Comparison of ENCODE assay signal across 8 cellular contexts in genomic region chr2:178480227-178481181, GRCh38. TPM values are rescaled to one million over a fixed set of nuclear protein-coding genes. Genes with fewer than 3 reads are reported as not detected.
A peak's percentile ranks its signal among the peaks of the same experiment; 100 is the strongest.
DNase-seq lines count a peak whose midpoint lies in the region; ATAC-seq and TF ChIP-seq lines count a peak whose summit lies in the region.

Gene PLEKHA3, plus strand, starts transcription at chr2:178480457. Its CDS starts 413 bp downstream, at chr2:178480870.

- DNase-seq in GM19240 (ENCODE audit: insufficient read length, low spot score) (peak; percentile 26), NCI-H526 (lab: John Stamatoyannopoulos, UW) (peak; percentile 83 to 95), coronary artery (ENCODE audit: low spot score) (peak; percentile 99), left lobe of liver (ENCODE audit: low spot score) (peak; percentile 99)
- peak; percentile 78 for DNase-seq in activated CD4-positive, alpha-beta T cell treated with anti-CD3 and anti-CD28 coated beads, Interleukin-2, amount 10 ng/mL, durations not matched to agents 7 days and 5 days
- peak; percentile 55 for DNase-seq in stimulated activated CD4-positive, alpha-beta T cell treated with anti-CD3 and anti-CD28 coated beads, Interleukin-2, amount 100 ng/mL, for 4 hours (ENCODE audit: low read depth)

- no peaks in the 10 kb centered on the region for H3K27me3 Mint-ChIP-seq in activated CD4-positive, alpha-beta T cell treated with anti-CD3 and anti-CD28 coated beads, Interleukin-2, amount 10 ng/mL, durations not matched to agents 7 days and 5 days

- peak within 1 kb of the TSS; percentile 78 for H3K4me3 ChIP-seq in BLaER1
- peak within 1 kb of the TSS; percentile 96 for H3K4me3 ChIP-seq in coronary artery

- H4K20me1 ChIP-seq in BLaER1, result peaks cover 44% of the 10 kb centered on the region

- peak within 1 kb of the TSS; percentile 100 for H3K27ac Mint-ChIP-seq in activated CD4-positive, alpha-beta T cell treated with anti-CD3 and anti-CD28 coated beads, Interleukin-2, amount 10 ng/mL, durations not matched to agents 7 days and 5 days

- H3K9me3 ChIP-seq in BLaER1, result no peaks in the 10 kb centered on the region

- CTCF ChIA-PET in activated CD4-positive, alpha-beta T cell treated with anti-CD3 and anti-CD28 coated beads, Interleukin-2, amount 10 ng/mL, durations not matched to agents 7 days and 5 days (lab: Charles Lee), result interaction anchor here (1.1 to 3.5 kb wide), 5 partner anchors 9 to 66 kb away, joined by 3 to 14 read pairs (median 6); no protein-coding TSS in a partner anchor

- peaks cover 64% of the 10 kb centered on the region for H3K4me1 ChIP-seq in BLaER1

- H3K4me3 Mint-ChIP-seq in activated CD4-positive, alpha-beta T cell treated with anti-CD3 and anti-CD28 coated beads, Interleukin-2, amount 10 ng/mL, durations not matched to agents 7 days and 5 days, result peak within 1 kb of the TSS; percentile 97

- H3K4me1 Mint-ChIP-seq in activated CD4-positive, alpha-beta T cell treated with anti-CD3 and anti-CD28 coated beads, Interleukin-2, amount 10 ng/mL, durations not matched to agents 7 days and 5 days, result peaks cover 43% of the 10 kb centered on the region

- H3K9ac ChIP-seq in BLaER1, result peak within 1 kb of the TSS; percentile 87

- peak within 1 kb of the TSS; percentile 91 for H3K4me2 ChIP-seq in BLaER1

- H3K36me3 Mint-ChIP-seq in activated CD4-positive, alpha-beta T cell treated with anti-CD3 and anti-CD28 coated beads, Interleukin-2, amount 10 ng/mL, durations not matched to agents 7 days and 5 days (ENCODE audit: low read depth), result peaks cover 11% of the 10 kb centered on the region

- no peak for TF ChIP-seq CTCF in coronary artery (IDR thresholded peaks at IDR 0.05)

- peak within 1 kb of the TSS; percentile 88 for H3K27ac ChIP-seq in BLaER1
- H3K27ac ChIP-seq in coronary artery, result peak within 1 kb of the TSS; percentile 90 to 95

- no peaks in the 10 kb centered on the region for H3K27me3 ChIP-seq in BLaER1

- POLR2A ChIA-PET in activated CD4-positive, alpha-beta T cell treated with anti-CD3 and anti-CD28 coated beads, Interleukin-2, amount 10 ng/mL, durations not matched to agents 7 days and 5 days (lab: Charles Lee), result no interaction called here

- H3K9me3 Mint-ChIP-seq in activated CD4-positive, alpha-beta T cell treated with anti-CD3 and anti-CD28 coated beads, Interleukin-2, amount 10 ng/mL, durations not matched to agents 7 days and 5 days, result no peaks in the 10 kb centered on the region

- peak; percentile 67 for ATAC-seq in HG03457 (IDR thresholded peaks at IDR 0.05; ENCODE audit: unreplicated experiment)
- ATAC-seq in left lobe of liver, result peak; percentile 86

- 0 out of 2 replicates have a peak, but pooled peaks cover 6% of the 10 kb centered on the region for H3K36me3 ChIP-seq in BLaER1

RNA-seq across cellular contexts. Expression of gene PLEKHA3, which starts in this region (rescaled TPM):
- 10 to 100 TPM; 21.4 to 24.7 TPM for total RNA-seq in activated CD4-positive, alpha-beta T cell treated with anti-CD3 and anti-CD28 coated beads, Interleukin-2, amount 10 ng/mL, durations not matched to agents 7 days and 5 days
- total RNA-seq in left lobe of liver, result 13.3 TPM

Comparison
In these comparisons a context has a peak if more than half of its experiments do, and no peak if none do; other contexts are left out.
1. Peak in every context shown above with its lines: DNase-seq, ATAC-seq, H3K4me3 ChIP-seq and H3K27ac ChIP-seq.
2. DNase-seq: peak in every context shown above with its lines; median percentile 99 in coronary artery; 99 in left lobe of liver; 89 in NCI-H526; 78 in activated CD4-positive, alpha-beta T cell treated with anti-CD3 and anti-CD28 coated beads, Interleukin-2, amount 10 ng/mL, durations not matched to agents 7 days and 5 days; 55 in stimulated activated CD4-positive, alpha-beta T cell treated with anti-CD3 and anti-CD28 coated beads, Interleukin-2, amount 100 ng/mL, for 4 hours; 26 in GM19240.